17 cellular contexts compared by ENCODE assay signal in genomic region chr14:28759658-28760313, GRCh38. TPM values are rescaled to one million over a fixed set of nuclear protein-coding genes. Genes with fewer than 3 reads are reported as not detected.
DNase-seq lines count a peak whose midpoint lies in the region; ATAC-seq, FAIRE-seq and TF ChIP-seq lines count a peak whose summit lies in the region.
"Had no signal": no experiment of that assay in that cellular context is flagged by ENCODE, and none has a peak within 500 bp of the region (broad histone marks: within the 10 kb centered on the region; RNA-seq: fewer than 3 reads in every experiment).

No MANE protein-coding gene starts in this region.

- H3K36me3 Mint-ChIP-seq in brain, result no peaks in the 10 kb centered on the region
- no peaks in the 10 kb centered on the region for H3K36me3 Mint-ChIP-seq in T-helper 2 cell treated with Interferon-gamma antibody and Interleukin-4, amounts not matched to agents 5 μg/mL and 100 μg/mL, for 36 hours (ENCODE audit: low read depth)
- H3K36me3 Mint-ChIP-seq: stimulated activated effector memory CD8-positive, alpha-beta T cell treated with anti-CD3 and anti-CD28 coated beads, Interleukin-12 subunit alpha, Interleukin-12 subunit beta, amount 100 ng/mL, for 72 hours had no signal

- H3K9ac ChIP-seq in HepG2 (ENCODE audit: insufficient read depth, low read depth, low read length), result no peak overlapping the region

- peaks cover 57% of the 10 kb centered on the region for H3K27me3 Mint-ChIP-seq in brain
- H3K27me3 Mint-ChIP-seq in T-helper 2 cell treated with Interferon-gamma antibody and Interleukin-4, amounts not matched to agents 5 μg/mL and 100 μg/mL, for 36 hours (ENCODE audit: low read depth), result peaks cover 79% of the 10 kb centered on the region

- H3K4me2 ChIP-seq in HepG2 (ENCODE audit: low read depth, low read length), result no peak overlapping the region

- no peak for TF ChIP-seq CTCF in HepG2 (CRISPR knock-in tag; IDR thresholded peaks at IDR 0.05)
- no peak for TF ChIP-seq CTCF in right lobe of liver (IDR thresholded peaks at IDR 0.05)
- no peak for TF ChIP-seq CTCF in brain (conservative IDR thresholded peaks at IDR 0.05)
- no peak for TF ChIP-seq CTCF in prostate gland (IDR thresholded peaks at IDR 0.05)

- TF ChIP-seq POLR2A in HepG2 (IDR thresholded peaks at IDR 0.05; ENCODE audit: insufficient read depth in 1 of 2, low read depth in 2 of 2, low read length in 2 of 2) (no peak), right lobe of liver (IDR thresholded peaks at IDR 0.05) (no peak), prostate gland (IDR thresholded peaks at IDR 0.05) (no peak)

- intact Hi-C loops in HepG2 (cut with micrococcal nuclease; ENCODE audit: unreplicated experiment) (loop anchor here (10.0 kb wide), 2 partner anchors 705 to 1855 kb away; no protein-coding TSS in a partner anchor), right lobe of liver (cut with DNase I) (loop anchor here in 1 of 2 donors (10.0 kb wide), 1 partner anchor 775 kb away; no protein-coding TSS in a partner anchor), prostate gland (cut with DNase I) (loop anchor here (10.0 kb wide), 1 partner anchor 1455 kb away; no protein-coding TSS in a partner anchor)

- peaks cover 0 to 13% (median 0%) of the 10 kb centered on the region in 5 experiments for H3K9me3 Mint-ChIP-seq in brain
- H3K9me3 Mint-ChIP-seq in T-helper 2 cell treated with Interferon-gamma antibody and Interleukin-4, amounts not matched to agents 5 μg/mL and 100 μg/mL, for 36 hours, result no peaks in the 10 kb centered on the region

- H3K4me3 Mint-ChIP-seq in brain, result peak overlapping the region; percentile 70 to 99 (median 83)
- no peak overlapping the region for H3K4me3 Mint-ChIP-seq in T-helper 2 cell treated with Interferon-gamma antibody and Interleukin-4, amounts not matched to agents 5 μg/mL and 100 μg/mL, for 36 hours
- H3K4me3 Mint-ChIP-seq: stimulated activated effector memory CD8-positive, alpha-beta T cell treated with anti-CD3 and anti-CD28 coated beads, Interleukin-12 subunit alpha, Interleukin-12 subunit beta, amount 100 ng/mL, for 72 hours had no signal

- ATAC-seq in HepG2, result no peak
- no peak for ATAC-seq in right lobe of liver
- no peak for ATAC-seq in GM18868 (IDR thresholded peaks at IDR 0.05; ENCODE audit: unreplicated experiment)
- ATAC-seq: PC-3; stimulated activated effector memory CD8-positive, alpha-beta T cell treated with anti-CD3 and anti-CD28 coated beads, Interleukin-12 subunit alpha, Interleukin-12 subunit beta, amount 100 ng/mL, for 72 hours had no signal

- TF ChIP-seq RAD21 in HepG2 (CRISPR knock-in tag; IDR thresholded peaks at IDR 0.05), result no peak

- in situ Hi-C loops in HepG2 (cut with HindIII; ENCODE audit: extremely low pct_ligation_motif_present, low pct_unique_long_range_greater_than_20kb), result loop anchor here (5.0 to 10.0 kb wide), 4 partner anchors 1458 to 1765 kb away; no protein-coding TSS in a partner anchor

- CTCF ChIA-PET in HepG2 (lab: Yijun Ruan, JAX; ENCODE audit: low intra/inter-chr PET ratio, low total read pairs), result no interaction called here

- FAIRE-seq in HepG2 (lab: Jason Lieb, UNC), result no peak
- FAIRE-seq: H54 had no signal

- no peaks in the 10 kb centered on the region for H4K20me1 ChIP-seq in HepG2 (ENCODE audit: insufficient read depth, low read length)

- H2AFZ ChIP-seq in HepG2 (ENCODE audit: low read length), result no peak overlapping the region

- POLR2A ChIA-PET in HepG2 (lab: Yijun Ruan, JAX), result no interaction called here

- H3K4me1 Mint-ChIP-seq in brain, result peaks cover 66% of the 10 kb centered on the region
- no peaks in the 10 kb centered on the region for H3K4me1 Mint-ChIP-seq in T-helper 2 cell treated with Interferon-gamma antibody and Interleukin-4, amounts not matched to agents 5 μg/mL and 100 μg/mL, for 36 hours (ENCODE audit: low read depth)
- H3K4me1 Mint-ChIP-seq: stimulated activated effector memory CD8-positive, alpha-beta T cell treated with anti-CD3 and anti-CD28 coated beads, Interleukin-12 subunit alpha, Interleukin-12 subunit beta, amount 100 ng/mL, for 72 hours had no signal

- no TSS peak for BruUV-seq in HepG2 (replicated peaks; lab: Mats Ljungman, UMichigan)

- peaks cover 3 to 77% of the 10 kb centered on the region in 2 experiments; a peak in 3 of 5 replicates for H3K27me3 ChIP-seq in HepG2 (ENCODE audit: control insufficient read depth in 1 of 2, insufficient read depth in 2 of 2, low read length in 2 of 2)
- peaks cover 19 to 45% of the 10 kb centered on the region in 2 donors for H3K27me3 ChIP-seq in right lobe of liver
- H3K27me3 ChIP-seq in prostate gland (replicated peaks; ENCODE audit: insufficient read depth), result peaks cover 40% of the 10 kb centered on the region

- peak overlapping the region; percentile 9 to 100 (median 98) for H3K27ac Mint-ChIP-seq in brain
- no peak overlapping the region for H3K27ac Mint-ChIP-seq in T-helper 2 cell treated with Interferon-gamma antibody and Interleukin-4, amounts not matched to agents 5 μg/mL and 100 μg/mL, for 36 hours
- H3K27ac Mint-ChIP-seq: stimulated activated effector memory CD8-positive, alpha-beta T cell treated with anti-CD3 and anti-CD28 coated beads, Interleukin-12 subunit alpha, Interleukin-12 subunit beta, amount 100 ng/mL, for 72 hours had no signal

- TF ChIP-seq EP300 in HepG2 (IDR thresholded peaks at IDR 0.05; ENCODE audit: low read depth in 2 of 2, low read length in 2 of 2) (no peak), HepG2 (CRISPR knock-in tag; IDR thresholded peaks at IDR 0.05; ENCODE audit: borderline replicate concordance) (no peak)

- H3K9me3 ChIP-seq in HepG2 (ENCODE audit: low read length) (no peaks in the 10 kb centered on the region), right lobe of liver (no peaks in the 10 kb centered on the region), prostate gland (no peaks in the 10 kb centered on the region)

- H3K79me2 ChIP-seq in HepG2 (ENCODE audit: insufficient read depth, low read length), result no peaks in the 10 kb centered on the region

- H3K27ac ChIP-seq in HepG2 (ENCODE audit: extremely low read length, insufficient read depth, low read length) (no peak overlapping the region), right lobe of liver (no peak overlapping the region), prostate gland (no peak overlapping the region)

- 60% methylated on average over 36 of the region's 36 CpGs for WGBS in HepG2 (ENCODE audit: low lambda C conversion rate)
- 6% methylated on average over 36 of the region's 36 CpGs for WGBS in right lobe of liver (ENCODE audit: insufficient coverage, low coverage, low lambda C conversion rate, missing lambda C conversion rate)
- 4% methylated on average over 36 of the region's 36 CpGs for WGBS in prostate gland

- DNase-seq in HepG2 (ENCODE audit: low spot score) (no peak), right lobe of liver (no peak), middle frontal gyrus (ENCODE audit: extremely low spot score, low spot score) (peak; percentile 3), GM19238 (ENCODE audit: insufficient read length, low spot score) (no peak), prostate gland (ENCODE audit: low spot score) (no peak)
- DNase-seq in T-helper 2 cell treated with Interferon-gamma antibody and Interleukin-4, amounts not matched to agents 5 μg/mL and 100 μg/mL, for 36 hours (ENCODE audit: low spot score), result no peak
- DNase-seq: activated effector memory CD4-positive, alpha-beta T cell treated with anti-CD3 and anti-CD28 coated beads, Interleukin-2, amount 50 U/mL, for 16 hours; DMS 273 treated with DMSO at 0.1 percent for 48 hours; NCI-H2171 treated with DMSO at 0.1 percent for 48 hours; PC-3 had no signal

- H3K4me3 ChIP-seq in HepG2 (replicated peaks in 1 of 3; ENCODE audit: insufficient read depth in 1 of 3, low read depth in 2 of 3, low read length in 3 of 3) (no peak overlapping the region), right lobe of liver (no peak overlapping the region), prostate gland (no peak overlapping the region)

- no peaks in the 10 kb centered on the region for H3K36me3 ChIP-seq in HepG2 (replicated peaks in 1 of 2; ENCODE audit: control insufficient read depth in 1 of 2, insufficient read depth in 2 of 2, low read length in 2 of 2)
- H3K36me3 ChIP-seq in right lobe of liver, result no peaks in the 10 kb centered on the region
- H3K36me3 ChIP-seq in prostate gland, result no peaks in the 10 kb centered on the region

- H3K4me1 ChIP-seq in HepG2 (ENCODE audit: insufficient read depth, low read length) (peaks cover 20% of the 10 kb centered on the region), right lobe of liver (no peaks in the 10 kb centered on the region), prostate gland (replicated peaks) (no peaks in the 10 kb centered on the region)

TF ChIP-seq in HepG2, 621 proteins besides CTCF, POLR2A, EP300 and RAD21 (continues in another document):
- 0 out of 2 replicates have a peak, but pooled peaks have one; percentile 18 for TF ChIP-seq NRL (CRISPR knock-in tag; IDR thresholded peaks at IDR 0.05; ENCODE audit: borderline replicate concordance)

RNA-seq across cellular contexts. Expression of gene FOXG1, which starts 6.8 kb away (rescaled TPM):
- not detected in 2 replicates for total RNA-seq in HepG2 (2016; rRNA removed; fragmentation: Illumina TruSeq; extraction: Trizol)
- not detected in 2 replicates for total RNA-seq in HepG2 (2016; cell fraction: cytosol; rRNA removed; fragmentation: Illumina TruSeq; extraction: Trizol; ENCODE audit: low read depth)
- not detected in 2 replicates for total RNA-seq in HepG2 (2016; cell fraction: insoluble cytoplasmic fraction; rRNA removed; fragmentation: Illumina TruSeq; extraction: Trizol)
- not detected in 2 replicates for total RNA-seq in HepG2 (2016; cell fraction: membrane; rRNA removed; fragmentation: Illumina TruSeq; extraction: Trizol)
- not detected in 2 replicates for total RNA-seq in HepG2 (2016; cell fraction: nucleus; rRNA removed; fragmentation: Illumina TruSeq; extraction: Trizol)
- polyA plus RNA-seq in HepG2 (2011; rRNA removed), result not detected in 2 replicates
- not detected in 2 replicates for polyA plus RNA-seq in HepG2 (2011; cell fraction: cytosol; rRNA removed)
- not detected in 2 replicates for polyA plus RNA-seq in HepG2 (2011; cell fraction: nucleus; rRNA removed)
- not detected in 2 replicates for polyA plus RNA-seq in HepG2 (2012)
- not detected in 2 replicates for polyA plus RNA-seq in HepG2 (2016; cell fraction: cytosol; fragmentation: Illumina TruSeq; extraction: Trizol; ENCODE audit: low read depth)
- not detected in 2 replicates for polyA plus RNA-seq in HepG2 (2016; cell fraction: insoluble cytoplasmic fraction; fragmentation: Illumina TruSeq; extraction: Trizol; ENCODE audit: low read depth)
- not detected in 2 replicates for polyA plus RNA-seq in HepG2 (2016; cell fraction: membrane; fragmentation: Illumina TruSeq; extraction: Trizol; ENCODE audit: low read depth)
- not detected in 2 replicates for polyA plus RNA-seq in HepG2 (2016; cell fraction: nucleus; fragmentation: Illumina TruSeq; extraction: Trizol; ENCODE audit: insufficient read depth, low read depth)
- not detected in 2 replicates for polyA minus RNA-seq in HepG2 (2011; rRNA and poly(A)+ RNA removed; ENCODE audit: low replicate concordance)
- polyA minus RNA-seq in HepG2 (2011; cell fraction: cytosol; rRNA and poly(A)+ RNA removed), result not detected in 2 replicates
- not detected in 2 replicates for polyA minus RNA-seq in HepG2 (2011; cell fraction: nucleus; rRNA and poly(A)+ RNA removed)
- not detected for total RNA-seq in right lobe of liver
- polyA plus RNA-seq in brain (ENCODE audit: insufficient read depth, low read depth, low replicate concordance), result 28.3 TPM
- total RNA-seq in prostate gland, result 1 to 10 TPM in 1 of 2 donors, not detected in 1; 1.6 TPM
- total RNA-seq: cardiac septum; mammary epithelial cell; PC-3; T-helper 1 cell treated with Interleukin-12 subunit alpha and Interleukin-12 subunit beta and Interleukin-4 antibody, amounts not matched to agents 30 ng/mL and 1 ng/mL, for 36 hours had no signal
- polyA plus RNA-seq: mammary epithelial cell had no signal
